ENCODE assay signal across 20 cellular contexts in the genomic region with DNA sequence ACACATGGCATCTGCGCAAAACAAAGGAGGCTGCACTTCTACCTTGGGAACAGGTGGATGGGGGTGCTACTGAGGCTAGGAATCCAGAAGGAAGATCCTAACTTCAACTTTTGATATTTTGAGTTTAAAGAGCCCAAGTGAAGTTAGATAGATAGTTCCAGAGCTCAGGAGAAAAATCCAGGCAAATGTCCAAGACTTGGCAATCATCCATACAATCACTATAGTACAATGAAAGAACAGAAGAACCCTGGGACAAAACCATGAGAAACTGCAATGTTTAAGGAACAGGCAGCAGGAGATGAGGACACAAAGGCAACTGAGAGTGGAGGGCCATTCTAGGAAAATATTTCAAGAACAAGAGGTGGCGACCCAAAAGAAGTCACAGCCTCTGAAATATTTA.
"Had no signal": no experiment of that assay in that cellular context is flagged by ENCODE, and none has a peak within 500 bp of the region (broad histone marks: within the 10 kb centered on the region; RNA-seq: fewer than 3 reads in every experiment).

No MANE protein-coding gene starts in this region.

- H3K27ac ChIP-seq: coronary artery, epithelial cell of prostate, esophagus muscularis mucosa, heart left ventricle, neutrophil, psoas muscle, spleen, tibial nerve had no signal

- DNase-seq: effector memory CD4-positive, alpha-beta T cell; heart left ventricle; hippocampal formation; left colon; mammary epithelial cell; mucosa of descending colon; naive thymus-derived CD8-positive, alpha-beta T cell; psoas muscle; spleen; stimulated activated CD4-positive, alpha-beta T cell treated with anti-CD3 and anti-CD28 coated beads, Interleukin-15, amount 100 ng/mL, for 24 hours; stimulated activated CD4-positive, alpha-beta T cell treated with anti-CD3 and anti-CD28 coated beads, Interleukin-1b, Interleukin-23, amount 100 ng/mL, for 48 hours; stimulated activated CD4-positive, alpha-beta T cell treated with anti-CD3 and anti-CD28 coated beads, Interleukin-4, amount 100 ng/mL, for 24 hours; testis had no signal

- H3K4me3 ChIP-seq: coronary artery, esophagus muscularis mucosa, heart left ventricle, mucosa of descending colon, psoas muscle, spleen, testis, tibial nerve had no signal

- ATAC-seq: heart left ventricle; left colon; mucosa of descending colon; naive thymus-derived CD8-positive, alpha-beta T cell; psoas muscle; sciatic nerve; stimulated activated memory B cell treated with anti-CD40 and anti-IgM and Interleukin-4, amounts not matched to agents 10 μg/mL and 1 μg/mL and 100 μg/mL, for 72 hours had no signal
